Comparison of ENCODE assay signal across 8 cellular contexts in the genomic region with DNA sequence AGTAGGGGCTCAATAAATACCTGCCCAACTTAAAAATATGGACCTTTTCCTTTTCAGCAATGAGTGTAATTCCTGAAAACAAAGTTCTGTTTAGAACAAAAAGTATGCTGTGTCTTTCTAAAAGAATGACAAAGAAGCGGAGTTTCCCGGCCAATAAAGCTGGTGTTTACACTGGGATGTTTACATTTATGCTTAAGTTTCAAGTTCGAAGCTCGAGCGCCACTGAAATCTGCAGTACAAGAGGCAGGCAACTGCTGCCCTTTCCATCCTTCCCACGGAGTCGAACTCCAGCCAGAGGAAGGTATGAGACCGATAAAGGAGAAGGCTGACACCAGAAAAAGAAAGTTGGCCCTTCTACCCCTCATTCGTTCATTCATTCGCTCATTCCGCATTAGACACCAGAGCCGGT. TPM values are rescaled to one million over a fixed set of nuclear protein-coding genes. Genes with fewer than 3 reads are reported as not detected.
DNase-seq lines count a peak whose midpoint lies in the region; ATAC-seq and TF ChIP-seq lines count a peak whose summit lies in the region.

No MANE protein-coding gene starts in this region.

- dilution Hi-C loops in mammary epithelial cell (cut with HindIII; ENCODE audit: low sequenced_read_pairs): no loop called here

- no peaks in the 10 kb centered on the region for H4K20me1 ChIP-seq in mammary epithelial cell (ENCODE audit: insufficient read depth, low read length)

- intact Hi-C loops in mammary epithelial cell (cut with micrococcal nuclease): loop anchor here (5.0 to 10.0 kb wide), 5 partner anchors 81 to 524 kb away; partner anchors contain the start of genes MAP7D3 and MMGT1

- in situ Hi-C loops in mammary epithelial cell (cut with MboI; ENCODE audit: low sequenced_read_pairs in 2 of 2): loop anchor here in 1 of 2 donors (25.0 kb wide), 1 partner anchor 234 kb away; the partner anchor contains the start of gene MAP7D3

- H3K27me3 ChIP-seq in mammary epithelial cell (ENCODE audit: insufficient read depth, low read length): no peaks in the 10 kb centered on the region
- H3K27me3 ChIP-seq in mucosa of stomach (ENCODE audit: control insufficient read depth, insufficient read depth, low read length): no peaks in the 10 kb centered on the region

- H3K9ac ChIP-seq in mammary epithelial cell (ENCODE audit: insufficient read depth, low read length) (peak overlapping the region; percentile 94), mucosa of stomach (ENCODE audit: low read length) (peak overlapping the region; percentile 84)

- 27% methylated on average over 12 of the region's 12 CpGs for WGBS in mammary epithelial cell (ENCODE audit: low coverage, missing lambda C conversion rate)

- ATAC-seq in HG03025 (IDR thresholded peaks at IDR 0.05; ENCODE audit: low FRiP score, unreplicated experiment) (peak; percentile 3), GM21737 (IDR thresholded peaks at IDR 0.05; ENCODE audit: unreplicated experiment) (no peak), HG02588 (IDR thresholded peaks at IDR 0.05; ENCODE audit: unreplicated experiment) (no peak)

- no peak for DNase-seq in AG09309 (ENCODE audit: low read depth)
- DNase-seq in mammary epithelial cell: no peak
- DNase-seq in amniotic stem cell (lab: John Stamatoyannopoulos, UW): no peak
- DNase-seq in AG08396 (ENCODE audit: low spot score): no peak

- H3K27ac ChIP-seq in mammary epithelial cell (ENCODE audit: insufficient read depth, low read depth, low read length): peak overlapping the region; percentile 85

- peak overlapping the region; percentile 95 for H2AFZ ChIP-seq in mammary epithelial cell (ENCODE audit: low read depth, low read length)

- CTCF ChIA-PET in mammary epithelial cell (lab: Charles Lee; ENCODE audit: low non-redundant PET): interaction anchor here (0.5 kb wide), 1 partner anchor 885 kb away, joined by 3 read pairs; no protein-coding TSS in a partner anchor

- TF ChIP-seq CTCF in AG09309 (IDR thresholded peaks at IDR 0.05; ENCODE audit: control insufficient read depth, insufficient read depth, low read depth, low read length, missing control alignments): no peak
- TF ChIP-seq CTCF in mammary epithelial cell (conservative IDR thresholded peaks at IDR 0.05 in 1 of 2, IDR thresholded peaks at IDR 0.05 in 1 of 2; ENCODE audit: extremely low read depth in 1 of 2, insufficient read depth in 1 of 2, low read depth in 1 of 2, low read length in 2 of 2): no peak

- H3K9me3 ChIP-seq in mammary epithelial cell (replicated peaks; ENCODE audit: insufficient read depth, low read length) (no peaks in the 10 kb centered on the region), mucosa of stomach (ENCODE audit: control insufficient read depth, low read length) (no peaks in the 10 kb centered on the region)

- H3K4me2 ChIP-seq in mammary epithelial cell (ENCODE audit: insufficient read depth, low read depth, low read length): peak overlapping the region; percentile 79

- BruUV-seq in mammary epithelial cell (replicated peaks; lab: Mats Ljungman, UMichigan): TSS peak; percentile 89

- H3K79me2 ChIP-seq in mammary epithelial cell (ENCODE audit: insufficient read depth, low read length): peaks cover 22% of the 10 kb centered on the region

- H3K36me3 ChIP-seq in mammary epithelial cell (ENCODE audit: insufficient read depth, low read length) (peaks cover 2% of the 10 kb centered on the region), mucosa of stomach (ENCODE audit: control insufficient read depth, insufficient read depth, low read length) (no peaks in the 10 kb centered on the region)

- H3K4me1 ChIP-seq in mammary epithelial cell (ENCODE audit: insufficient read depth, low read length) (no peaks in the 10 kb centered on the region), mucosa of stomach (ENCODE audit: control insufficient read depth, insufficient read depth, low read length) (no peaks in the 10 kb centered on the region)

- H3K4me3 ChIP-seq in AG09309 (ENCODE audit: control insufficient read depth, low read depth, low read length): peak overlapping the region; percentile 49
- H3K4me3 ChIP-seq in mammary epithelial cell (replicated peaks in 1 of 3; ENCODE audit: insufficient read depth in 1 of 3, low read depth in 2 of 3, low read length in 3 of 3): peak overlapping the region; percentile 72 to 80 (median 74)
- peak overlapping the region; percentile 33 for H3K4me3 ChIP-seq in mucosa of stomach (ENCODE audit: low read length)

RNA-seq across cellular contexts. Expression of gene HTATSF1, which starts 1.0 kb away (rescaled TPM):
- 10 to 100 TPM; 18.2 to 26.1 TPM for total RNA-seq in mammary epithelial cell
- polyA plus RNA-seq in mammary epithelial cell: 0.26 TPM
- polyA minus RNA-seq in mammary epithelial cell: 8.0 TPM

RNA-seq across cellular contexts. Expression of gene BRS3, which starts 8.6 kb away (rescaled TPM):
- not detected for total RNA-seq in mammary epithelial cell
- not detected for polyA plus RNA-seq in mammary epithelial cell
- polyA minus RNA-seq in mammary epithelial cell: not detected

RNA-seq across cellular contexts. Expression of gene VGLL1, which starts 35.7 kb away (rescaled TPM):
- total RNA-seq in mammary epithelial cell: 1 to 10 TPM in 1 of 2 donors, not detected in 1; 3.5 TPM
- polyA plus RNA-seq in mammary epithelial cell: 0.50 TPM
- not detected for polyA minus RNA-seq in mammary epithelial cell
